28 cellular contexts compared by ENCODE assay signal in genomic region chr7:28942158-28942557, GRCh38. TPM values are rescaled to one million over a fixed set of nuclear protein-coding genes. Genes with fewer than 3 reads are reported as not detected.
"Had no signal": no experiment of that assay in that cellular context is flagged by ENCODE, and none has a peak within 500 bp of the region (broad histone marks: within the 10 kb centered on the region; RNA-seq: fewer than 3 reads in every experiment).

No MANE protein-coding gene starts in this region.

- H3K36me3 ChIP-seq: Peyer's patch, SJCRH30 had no signal

- H3K27ac ChIP-seq: Peyer's patch, RWPE1, SJCRH30 had no signal

- H3K9me3 ChIP-seq: Peyer's patch had no signal

- H3K27ac Mint-ChIP-seq: activated B cell treated with CpG ODN at 0.5 μM for 24 hours; activated CD4-positive, alpha-beta T cell treated with anti-CD3 and anti-CD28 coated beads, Interleukin-2, amount 10 ng/mL, durations not matched to agents 24 days and 14 days; activated naive CD4-positive, alpha-beta T cell treated with anti-CD3 and anti-CD28 coated beads, Interleukin-2, amount 50 U/mL, for 72 hours; activated naive CD8-positive, alpha-beta T cell treated with anti-CD3 and anti-CD28 coated beads, Interleukin-2, amount 50 U/mL, for 24 hours; T-helper 2 cell treated with Interferon-gamma antibody and Interleukin-4, amounts not matched to agents 5 μg/mL and 100 μg/mL, for 36 hours had no signal

- H3K4me3 ChIP-seq: Peyer's patch, SJCRH30 had no signal

- H3K9me3 Mint-ChIP-seq: activated B cell treated with CpG ODN at 0.5 μM for 24 hours; activated CD4-positive, alpha-beta T cell treated with anti-CD3 and anti-CD28 coated beads, Interleukin-2, amount 10 ng/mL, durations not matched to agents 24 days and 14 days; activated naive CD4-positive, alpha-beta T cell treated with anti-CD3 and anti-CD28 coated beads, Interleukin-2, amount 50 U/mL, for 72 hours; activated naive CD8-positive, alpha-beta T cell treated with anti-CD3 and anti-CD28 coated beads, Interleukin-2, amount 50 U/mL, for 24 hours; activated T-cell treated with anti-CD3 and anti-CD28 coated beads, Interleukin-2, amount 50 U/mL, for 4 hours; T-helper 2 cell treated with Interferon-gamma antibody and Interleukin-4, amounts not matched to agents 5 μg/mL and 100 μg/mL, for 36 hours had no signal

- H3K4me3 Mint-ChIP-seq: activated B cell treated with CpG ODN at 0.5 μM for 24 hours; activated CD4-positive, alpha-beta T cell treated with anti-CD3 and anti-CD28 coated beads, Interleukin-2, amount 10 ng/mL, durations not matched to agents 24 days and 14 days; activated naive CD8-positive, alpha-beta T cell treated with anti-CD3 and anti-CD28 coated beads, Interleukin-2, amount 50 U/mL, for 24 hours; activated T-cell treated with anti-CD3 and anti-CD28 coated beads, Interleukin-2, amount 50 U/mL, for 4 hours; brain; T-helper 2 cell treated with Interferon-gamma antibody and Interleukin-4, amounts not matched to agents 5 μg/mL and 100 μg/mL, for 36 hours had no signal

- H3K4me1 ChIP-seq: Peyer's patch had no signal

- H3K27me3 ChIP-seq: Peyer's patch, SJCRH30 had no signal

- ATAC-seq: activated naive CD4-positive, alpha-beta T cell treated with anti-CD3 and anti-CD28 coated beads, Interleukin-2, amount 50 U/mL, for 72 hours; activated naive CD8-positive, alpha-beta T cell treated with anti-CD3 and anti-CD28 coated beads, Interleukin-2, amount 50 U/mL, for 24 hours; activated T-cell treated with anti-CD3 and anti-CD28 coated beads, Interleukin-2, amount 50 U/mL, for 4 hours; SK-N-SH treated with all-trans-retinoic acid at 6 μM for 48 hours had no signal

- DNase-seq: activated B cell treated with CpG ODN at 0.5 μM for 24 hours; activated CD4-positive, alpha-beta T cell treated with anti-CD3 and anti-CD28 coated beads for 1 hour; activated CD4-positive, alpha-beta T cell treated with anti-CD3 and anti-CD28 coated beads, Interleukin-2, amount 10 ng/mL, durations not matched to agents 24 days and 14 days; activated CD4-positive, alpha-beta T cell treated with anti-CD3 and anti-CD28 coated beads, Interleukin-2, amount 50 U/mL, for 48 hours; activated effector memory CD4-positive, alpha-beta T cell treated with anti-CD3 and anti-CD28 coated beads, Interleukin-2, amount 50 U/mL, for 16 hours; activated naive CD4-positive, alpha-beta T cell treated with Interleukin-2 at 50 U/mL for 16 hours; activated naive CD8-positive, alpha-beta T cell treated with anti-CD3 and anti-CD28 coated beads, Interleukin-2, amount 50 U/mL, for 24 hours; activated T-cell treated with anti-CD3 and anti-CD28 coated beads, Interleukin-2, amount 50 U/mL, for 4 hours; amygdala; IMR-90; KG1; NCI-H1048; NCI-H1417; NCI-H1930; NCI-H2171; NCI-H2227 treated with DMSO at 0.1 percent for 48 hours; NCI-H526; NCI-H82; NK-92 treated with Interleukin-12 subunit alpha and Interleukin-12 subunit beta, amount 100 ng/mL, for 24 hours; Peyer's patch; Right ventricle myocardium superior; SJCRH30; SW 1271 had no signal

- H3K36me3 Mint-ChIP-seq: activated naive CD4-positive, alpha-beta T cell treated with anti-CD3 and anti-CD28 coated beads, Interleukin-2, amount 50 U/mL, for 72 hours; brain had no signal

- H3K4me1 Mint-ChIP-seq: activated B cell treated with CpG ODN at 0.5 μM for 24 hours; activated CD4-positive, alpha-beta T cell treated with anti-CD3 and anti-CD28 coated beads, Interleukin-2, amount 10 ng/mL, durations not matched to agents 24 days and 14 days; activated naive CD8-positive, alpha-beta T cell treated with anti-CD3 and anti-CD28 coated beads, Interleukin-2, amount 50 U/mL, for 24 hours had no signal

RNA-seq across cellular contexts. Expression of gene TRIL, which starts 16.0 kb away (rescaled TPM):
- total RNA-seq: activated B cell treated with CpG ODN at 0.5 μM for 24 hours had no signal
